ENCODE assay signal across 24 cellular contexts in the genomic region with DNA sequence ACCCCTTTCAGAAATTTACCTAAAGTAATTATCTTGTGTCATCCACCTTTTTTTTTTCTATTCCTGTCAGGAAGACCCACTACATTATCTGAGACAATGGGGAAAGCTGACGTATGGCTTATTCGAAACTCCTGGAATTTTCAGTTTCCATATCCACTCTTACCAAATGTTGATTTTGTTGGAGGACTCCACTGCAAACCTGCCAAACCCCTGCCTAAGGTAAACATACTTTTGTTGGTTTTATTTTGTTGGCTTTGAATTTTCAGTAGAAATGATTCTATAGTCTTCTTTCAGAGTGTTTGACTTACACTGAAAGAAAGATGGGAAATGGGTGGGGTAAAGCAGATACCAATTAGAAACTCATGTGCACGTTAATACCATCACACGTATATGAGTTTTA. TPM values are rescaled to one million over a fixed set of nuclear protein-coding genes. Genes with fewer than 3 reads are reported as not detected.
"Had no signal": no experiment of that assay in that cellular context is flagged by ENCODE, and none has a peak within 500 bp of the region (broad histone marks: within the 10 kb centered on the region; RNA-seq: fewer than 3 reads in every experiment).

No MANE protein-coding gene starts in this region.

- ATAC-seq: activated CD8-positive, alpha-beta memory T cell treated with anti-CD3 and anti-CD28 coated beads, Interleukin-2, amount 10 ng/mL, durations not matched to agents 7 days and 5 days; activated naive CD8-positive, alpha-beta T cell treated with anti-CD3 and anti-CD28 coated beads, Interleukin-2, amount 50 U/mL, for 24 hours; effector memory CD8-positive, alpha-beta T cell; lower lobe of right lung; stimulated activated naive B cell treated with anti-CD40 and anti-IgM and Interleukin-4, amounts not matched to agents 10 μg/mL and 1 μg/mL and 100 μg/mL, for 72 hours had no signal

- H3K4me3 ChIP-seq: lower lobe of right lung, right atrium auricular region, skin epidermis, tibial nerve, vagina had no signal

- H3K4me1 ChIP-seq: lower lobe of right lung, right atrium auricular region, tibial nerve, vagina had no signal

- H3K27ac ChIP-seq: epithelial cell of prostate, lower lobe of right lung, right atrium auricular region, skin epidermis, tibial nerve, vagina had no signal

- H3K9me3 ChIP-seq: lower lobe of right lung, right atrium auricular region, tibial nerve, vagina had no signal

- H3K36me3 ChIP-seq: lower lobe of right lung, right atrium auricular region, tibial nerve, vagina had no signal

- H3K27me3 ChIP-seq: right atrium auricular region, tibial nerve, vagina had no signal

- DNase-seq: activated CD4-positive, alpha-beta T cell treated with anti-CD3 and anti-CD28 coated beads for 1 hour; activated CD4-positive, alpha-beta T cell treated with anti-CD3 and anti-CD28 coated beads, Interleukin-2, amount 50 U/mL, for 48 hours; activated CD8-positive, alpha-beta memory T cell treated with anti-CD3 and anti-CD28 coated beads, Interleukin-2, amount 10 ng/mL, durations not matched to agents 7 days and 5 days; activated naive CD4-positive, alpha-beta T cell treated with anti-CD3 and anti-CD28 coated beads for 36 hours; activated naive CD8-positive, alpha-beta T cell treated with anti-CD3 and anti-CD28 coated beads, Interleukin-2, amount 50 U/mL, for 24 hours; activated T-cell treated with anti-CD3 and anti-CD28 coated beads, Interleukin-2, amount 50 U/mL, for 1 hour; aorta; dermis blood vessel endothelial cell; effector memory CD8-positive, alpha-beta T cell; foreskin melanocyte; lower lobe of right lung; nucleus accumbens; stimulated activated CD4-positive, alpha-beta T cell treated with anti-CD3 and anti-CD28 coated beads, Interleukin-15, amount 100 ng/mL, for 24 hours; stimulated activated CD4-positive, alpha-beta T cell treated with anti-CD3 and anti-CD28 coated beads, Interleukin-4, amount 100 ng/mL, for 1 hour; stimulated activated naive B cell treated with anti-CD40 and anti-IgM and Interleukin-4, amounts not matched to agents 10 μg/mL and 1 μg/mL and 100 μg/mL, for 72 hours; substantia nigra had no signal

RNA-seq across cellular contexts. Expression of a gene that starts 2.2 kb away (rescaled TPM):
- total RNA-seq: activated CD8-positive, alpha-beta memory T cell treated with anti-CD3 and anti-CD28 coated beads, Interleukin-2, amount 10 ng/mL, durations not matched to agents 7 days and 5 days; activated naive CD4-positive, alpha-beta T cell treated with anti-CD3 and anti-CD28 coated beads for 36 hours; activated T-helper 2 cell treated with anti-CD3 and anti-CD28 coated beads, Interferon-gamma antibody, Interleukin-2, Interleukin-4, amounts not matched to agents 10 μg/mL and 5 μg/mL and 100 μg/mL, durations not matched to agents 14 hours and 24 hours and 36 hours; aorta; fibroblast of lung; lower lobe of right lung; posterior vena cava; right atrium auricular region; tibial nerve; vagina had no signal
- polyA plus RNA-seq: fibroblast of lung had no signal
